Comparison of ENCODE assay signal across 8 cellular contexts in genomic region chr1:31944205-31945089, GRCh38. TPM values are rescaled to one million over a fixed set of nuclear protein-coding genes. Genes with fewer than 3 reads are reported as not detected.
DNase-seq lines count a peak whose midpoint lies in the region; ATAC-seq and TF ChIP-seq lines count a peak whose summit lies in the region.

No MANE protein-coding gene starts in this region.

- TF ChIP-seq CTCF in Caco-2 (IDR thresholded peaks at IDR 0.05; ENCODE audit: insufficient read depth in 1 of 2, low read depth in 1 of 2, low read length in 1 of 2, severe bottlenecking in 1 of 2, unreplicated experiment in 1 of 2) = no peak

- BruUV-seq in Caco-2 (replicated peaks; lab: Mats Ljungman, UMichigan) = no TSS peak

- H3K4me3 ChIP-seq in Caco-2 (ENCODE audit: low read depth, low read length) (peak overlapping the region; percentile 43), ectodermal cell (ENCODE audit: insufficient read depth, low read depth, low read length) (peak overlapping the region; percentile 39)

- H3K36me3 ChIP-seq in Caco-2 (ENCODE audit: control insufficient read depth, insufficient read depth, low read length) (no peaks in the 10 kb centered on the region), ectodermal cell (ENCODE audit: control insufficient read depth, insufficient read depth, low read length) (no peaks in the 10 kb centered on the region)

- WGBS in ectodermal cell, 2 experiments = 7 to 9% methylated on average over 56 of the region's 56 CpGs

- H3K4me1 Mint-ChIP-seq in Caco-2 (ENCODE audit: low read depth, unreplicated experiment) = peaks cover 11% of the 10 kb centered on the region
- peaks cover 61% of the 10 kb centered on the region for H3K4me1 Mint-ChIP-seq in activated CD4-positive, alpha-beta T cell treated with anti-CD3 and anti-CD28 coated beads, Interleukin-2, amount 10 ng/mL, durations not matched to agents 7 days and 5 days

- peaks cover 19% of the 10 kb centered on the region for H3K4me1 ChIP-seq in Caco-2
- peaks cover 20% of the 10 kb centered on the region for H3K4me1 ChIP-seq in ectodermal cell (ENCODE audit: control insufficient read depth, insufficient read depth, low read length)

- no peaks in the 10 kb centered on the region for H3K27me3 Mint-ChIP-seq in Caco-2 (ENCODE audit: insufficient read depth, unreplicated experiment)
- H3K27me3 Mint-ChIP-seq in activated CD4-positive, alpha-beta T cell treated with anti-CD3 and anti-CD28 coated beads, Interleukin-2, amount 10 ng/mL, durations not matched to agents 7 days and 5 days = no peaks in the 10 kb centered on the region

- CTCF ChIA-PET in Caco-2 (lab: Charles Lee) = interaction anchor here (0.6 to 1.8 kb wide), 3 partner anchors 12 to 33 kb away, joined by 3 to 18 read pairs (median 5); no protein-coding TSS in a partner anchor
- CTCF ChIA-PET in activated CD4-positive, alpha-beta T cell treated with anti-CD3 and anti-CD28 coated beads, Interleukin-2, amount 10 ng/mL, durations not matched to agents 7 days and 5 days (lab: Charles Lee) = interaction anchor here (0.9 to 14.9 kb wide), 9 partner anchors 10 to 128 kb away, joined by 3 to 371 read pairs (median 3); no protein-coding TSS in a partner anchor

- H3K27me3 ChIP-seq in Caco-2 (replicated peaks; ENCODE audit: control insufficient read depth, insufficient read depth, low read length) (no peaks in the 10 kb centered on the region), ectodermal cell (ENCODE audit: control insufficient read depth, insufficient read depth, low read length, poor library complexity, severe bottlenecking) (no peaks in the 10 kb centered on the region)

- ATAC-seq in GM21529 (IDR thresholded peaks at IDR 0.05; ENCODE audit: unreplicated experiment) = peak; percentile 63

- H3K27ac Mint-ChIP-seq in Caco-2 (ENCODE audit: unreplicated experiment) = peak overlapping the region; percentile 92
- peak overlapping the region; percentile 98 for H3K27ac Mint-ChIP-seq in activated CD4-positive, alpha-beta T cell treated with anti-CD3 and anti-CD28 coated beads, Interleukin-2, amount 10 ng/mL, durations not matched to agents 7 days and 5 days

- peak overlapping the region; percentile 94 for H3K27ac ChIP-seq in ectodermal cell (ENCODE audit: insufficient read depth, low read depth, low read length, poor library complexity, severe bottlenecking)

- POLR2A ChIA-PET in Caco-2 (lab: Charles Lee) = interaction anchor here (0.6 to 2.0 kb wide), 6 partner anchors 11 to 156 kb away, joined by 3 to 34 read pairs (median 3); partner anchors contain the start of gene KHDRBS1
- POLR2A ChIA-PET in activated CD4-positive, alpha-beta T cell treated with anti-CD3 and anti-CD28 coated beads, Interleukin-2, amount 10 ng/mL, durations not matched to agents 7 days and 5 days (lab: Charles Lee) = interaction anchor here (0.8 to 2.4 kb wide), 7 partner anchors 9 to 17 kb away, joined by 3 to 19 read pairs (median 4); no protein-coding TSS in a partner anchor

- intact Hi-C loops in Caco-2 (cut with micrococcal nuclease; ENCODE audit: unreplicated experiment) = loop anchor here (1.0 kb wide), 1 partner anchor 12 kb away; no protein-coding TSS in a partner anchor

- H3K9me3 ChIP-seq in Caco-2 (no peaks in the 10 kb centered on the region), ectodermal cell (ENCODE audit: control insufficient read depth, low read length) (no peaks in the 10 kb centered on the region)

- peaks cover 12% of the 10 kb centered on the region for H3K36me3 Mint-ChIP-seq in Caco-2 (ENCODE audit: insufficient read depth, unreplicated experiment)
- H3K36me3 Mint-ChIP-seq in activated CD4-positive, alpha-beta T cell treated with anti-CD3 and anti-CD28 coated beads, Interleukin-2, amount 10 ng/mL, durations not matched to agents 7 days and 5 days (ENCODE audit: low read depth) = no peaks in the 10 kb centered on the region

- DNase-seq in Caco-2 = peak; percentile 94 to 96
- peak; percentile 93 to 97 for DNase-seq in Kasumi-1 (lab: John Stamatoyannopoulos, UW)
- DNase-seq in activated CD4-positive, alpha-beta T cell treated with anti-CD3 and anti-CD28 coated beads, Interleukin-2, amount 10 ng/mL, durations not matched to agents 7 days and 5 days = peak; percentile 96
- DNase-seq in lung microvascular endothelial cell (ENCODE audit: low read depth in 2 of 2) = peak; percentile 63
- peak; percentile 59 for DNase-seq in stimulated activated CD8-positive, alpha-beta memory T cell treated with anti-CD3 and anti-CD28 coated beads, Interleukin-12 subunit alpha, Interleukin-12 subunit beta, amount 100 ng/mL, for 4 hours (ENCODE audit: low read depth)
- DNase-seq in NCI-H748 (lab: John Stamatoyannopoulos, UW; ENCODE audit: unreplicated experiment) = no peak

- H3K4me3 Mint-ChIP-seq in Caco-2 (ENCODE audit: unreplicated experiment) = peak overlapping the region; percentile 76
- H3K4me3 Mint-ChIP-seq in activated CD4-positive, alpha-beta T cell treated with anti-CD3 and anti-CD28 coated beads, Interleukin-2, amount 10 ng/mL, durations not matched to agents 7 days and 5 days = peak overlapping the region; percentile 74

- no peaks in the 10 kb centered on the region for H3K9me3 Mint-ChIP-seq in Caco-2 (ENCODE audit: unreplicated experiment)
- H3K9me3 Mint-ChIP-seq in activated CD4-positive, alpha-beta T cell treated with anti-CD3 and anti-CD28 coated beads, Interleukin-2, amount 10 ng/mL, durations not matched to agents 7 days and 5 days = no peaks in the 10 kb centered on the region

RNA-seq across cellular contexts. Expression of gene PTP4A2, which starts 6.3 kb away (rescaled TPM):
- total RNA-seq in Caco-2 (2022) (150 and 169 TPM in 2 replicates), lung microvascular endothelial cell (152 and 256 TPM in 2 replicates)
- 100 to 1,000 TPM; 334 to 347 TPM for total RNA-seq in activated CD4-positive, alpha-beta T cell treated with anti-CD3 and anti-CD28 coated beads, Interleukin-2, amount 10 ng/mL, durations not matched to agents 7 days and 5 days
- 234 TPM for polyA plus RNA-seq in ectodermal cell (2013, experiment 1 of 4)
- 243 TPM for polyA plus RNA-seq in ectodermal cell (2013, experiment 2 of 4)
- 141 TPM for polyA plus RNA-seq in ectodermal cell (2013, experiment 3 of 4)
- 153 TPM for polyA plus RNA-seq in ectodermal cell (2013, experiment 4 of 4)
